13 cellular contexts compared by ENCODE assay signal in genomic region chr16:85755929-85756768, GRCh38. TPM values are rescaled to one million over a fixed set of nuclear protein-coding genes. Genes with fewer than 3 reads are reported as not detected.
DNase-seq lines count a peak whose midpoint lies in the region; ATAC-seq, FAIRE-seq and TF ChIP-seq lines count a peak whose summit lies in the region.
"Had no signal": no experiment of that assay in that cellular context is flagged by ENCODE, and none has a peak within 500 bp of the region (broad histone marks: within the 10 kb centered on the region; RNA-seq: fewer than 3 reads in every experiment).

No MANE protein-coding gene starts in this region.

- intact Hi-C loops in natural killer cell (cut with micrococcal nuclease) = no loop called here

- peak overlapping the region; percentile 38 for H3K4me3 ChIP-seq in GM12865 (ENCODE audit: low read depth, low read length)

- peaks cover 2% of the 10 kb centered on the region for H3K36me3 Mint-ChIP-seq in central memory CD8-positive, alpha-beta T cell (ENCODE audit: insufficient read depth)
- no peaks in the 10 kb centered on the region for H3K36me3 Mint-ChIP-seq in natural killer cell

- H3K4me3 Mint-ChIP-seq in central memory CD8-positive, alpha-beta T cell = no peak overlapping the region
- H3K4me3 Mint-ChIP-seq in natural killer cell = no peak overlapping the region

- peaks cover 9% of the 10 kb centered on the region for H3K4me1 Mint-ChIP-seq in central memory CD8-positive, alpha-beta T cell
- H3K4me1 Mint-ChIP-seq in natural killer cell = peaks cover 8 to 15% of the 10 kb centered on the region in 2 donors

- ATAC-seq in HG03135 (IDR thresholded peaks at IDR 0.05; ENCODE audit: unreplicated experiment) = peak; percentile 49
- ATAC-seq in central memory CD8-positive, alpha-beta T cell (replicated peaks; ENCODE audit: extremely low read depth, poor library complexity, severe bottlenecking) = peak; percentile 46
- ATAC-seq in natural killer cell = no peak

- peak overlapping the region; percentile 62 for H3K27ac Mint-ChIP-seq in central memory CD8-positive, alpha-beta T cell (ENCODE audit: low read depth)
- H3K27ac Mint-ChIP-seq in natural killer cell = no peak overlapping the region

- peaks cover 49% of the 10 kb centered on the region for H3K27me3 Mint-ChIP-seq in central memory CD8-positive, alpha-beta T cell
- peaks cover 18 to 24% of the 10 kb centered on the region in 2 donors for H3K27me3 Mint-ChIP-seq in natural killer cell (ENCODE audit: low read depth in 2 of 2)

- H3K9me3 Mint-ChIP-seq in central memory CD8-positive, alpha-beta T cell = no peaks in the 10 kb centered on the region
- H3K9me3 Mint-ChIP-seq in natural killer cell = no peaks in the 10 kb centered on the region

- FAIRE-seq in RCC 7860 (lab: Jason Lieb, UNC) = no peak

- DNase-seq in GM12865 (ENCODE audit: low read depth) (peak; percentile 86), GM20000 (ENCODE audit: low spot score) (peak; percentile 81), SHP77 (lab: John Stamatoyannopoulos, UW) (no peak), natural killer cell (no peak), NCI-H1694 treated with DMSO at 0.1 percent for 48 hours (lab: John Stamatoyannopoulos, UW) (no peak), RCC 7860 (ENCODE audit: low spot score) (no peak)
- no peak for DNase-seq in central memory CD8-positive, alpha-beta T cell (ENCODE audit: low spot score in 2 of 2)
- DNase-seq: activated CD8-positive, alpha-beta memory T cell treated with anti-CD3 and anti-CD28 coated beads for 24 hours; dermis blood vessel endothelial cell; islet precursor cell; retina; substantia nigra had no signal

- no peak for TF ChIP-seq CTCF in GM12865 (IDR thresholded peaks at IDR 0.05; ENCODE audit: insufficient read depth, low read depth, low read length, missing control alignments)
- TF ChIP-seq CTCF in GM20000 (IDR thresholded peaks at IDR 0.05; ENCODE audit: extremely low read depth, missing control alignments) = no peak
- TF ChIP-seq CTCF in natural killer cell (IDR thresholded peaks at IDR 0.05) = no peak

RNA-seq across cellular contexts. Expression of gene C16orf74, which starts 5.3 kb away (rescaled TPM):
- total RNA-seq in natural killer cell = 1 to 10 TPM in 2 of 3 donors, under 1 TPM in 1; 0.71 to 2.2 (median 1.8) TPM

RNA-seq across cellular contexts. Expression of gene EMC8, which starts 43.2 kb away (rescaled TPM):
- total RNA-seq in natural killer cell = 10 to 100 TPM; 21.2 to 26.4 (median 24.1) TPM

RNA-seq across cellular contexts. Expression of gene COX4I1, which starts 43.3 kb away (rescaled TPM):
- total RNA-seq in natural killer cell = 100 to 1,000 TPM; 338 to 422 (median 410) TPM

Comparison
In these comparisons a context has a peak if more than half of its experiments do, and no peak if none do; other contexts are left out.
1. DNase-seq: peak in GM12865 (single experiment) and GM20000 (single experiment); none in central memory CD8-positive, alpha-beta T cell (0 of 2), SHP77 (0 of 2), natural killer cell (single experiment), NCI-H1694 treated with DMSO at 0.1 percent for 48 hours (single experiment) and RCC 7860 (single experiment).
2. ATAC-seq: peak in HG03135 (single experiment) and central memory CD8-positive, alpha-beta T cell (single experiment); none in natural killer cell (0 of 3).